Comparison of ENCODE assay signal across 8 cellular contexts in the genomic region with DNA sequence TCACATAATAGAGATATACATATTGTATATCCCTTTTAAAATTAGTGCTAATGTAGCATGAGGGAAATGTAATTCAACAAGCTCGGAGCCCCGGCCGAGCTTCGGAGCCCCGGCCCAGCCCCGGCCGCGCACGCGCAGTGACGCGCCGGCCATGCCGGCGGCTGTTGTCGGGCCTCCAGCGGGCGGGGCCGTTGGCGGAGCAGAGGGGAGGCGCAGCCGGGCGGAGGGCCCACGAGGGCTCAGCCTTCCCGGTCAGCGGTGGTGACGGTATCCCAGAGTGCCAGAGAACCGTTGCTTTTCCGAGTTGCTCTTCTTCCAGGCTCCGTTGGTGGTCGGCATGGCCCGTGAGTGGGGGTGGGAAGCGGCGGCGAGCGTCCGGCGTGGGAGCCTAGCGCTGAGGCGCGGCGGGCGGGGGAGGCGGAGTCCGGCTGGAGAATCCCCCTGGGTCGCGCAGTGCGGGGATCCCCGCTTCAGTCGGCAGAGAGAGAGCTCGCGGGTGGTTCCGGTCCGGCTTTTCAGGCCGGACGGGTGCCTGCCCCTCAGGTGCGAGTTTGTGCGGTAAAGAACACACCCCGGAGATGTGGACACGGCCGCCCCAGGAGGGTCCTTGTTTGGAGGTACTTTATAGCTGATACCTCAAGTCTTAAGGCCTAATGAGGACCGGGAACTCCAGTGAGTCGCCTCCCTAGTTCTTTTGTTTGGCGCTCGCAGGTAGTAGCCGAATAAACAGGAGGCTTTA. TPM values are rescaled to one million over a fixed set of nuclear protein-coding genes. Genes with fewer than 3 reads are reported as not detected.
DNase-seq lines count a peak whose midpoint lies in the region; ATAC-seq, FAIRE-seq and TF ChIP-seq lines count a peak whose summit lies in the region.
"Not testable (repeated sequence)": the region's sequence is repeated elsewhere in the genome, so short reads cannot be mapped to it uniquely, and the experiment has no call there.

A gene (plus strand): TSS at position 137 of the 739 bp plus-strand sequence. CDS start 201 bp downstream, at position 338.

- POLR2A ChIA-PET in CD4-positive, alpha-beta T cell (lab: Charles Lee), result not testable (repeated sequence)

- not testable (repeated sequence) for TF ChIP-seq CTCF in CD4-positive, alpha-beta T cell (IDR thresholded peaks at IDR 0.05); pancreas (IDR thresholded peaks at IDR 0.05)

- not testable (repeated sequence) for H3K36me3 Mint-ChIP-seq in CD4-positive, alpha-beta T cell (ENCODE audit: low read depth); activated naive CD4-positive, alpha-beta T cell treated with anti-CD3 and anti-CD28 coated beads, Interleukin-2, amount 50 U/mL, for 72 hours

- H3K9me3 Mint-ChIP-seq in CD4-positive, alpha-beta T cell; activated naive CD4-positive, alpha-beta T cell treated with anti-CD3 and anti-CD28 coated beads, Interleukin-2, amount 50 U/mL, for 72 hours: not testable (repeated sequence)

- not testable (repeated sequence) for H3K27me3 Mint-ChIP-seq in CD4-positive, alpha-beta T cell

- peak; percentile 91 for ATAC-seq in CD4-positive, alpha-beta T cell (ENCODE audit: poor library complexity)
- ATAC-seq in GM19035 (IDR thresholded peaks at IDR 0.05; ENCODE audit: unreplicated experiment) (peak; percentile 91), GM21737 (IDR thresholded peaks at IDR 0.05; ENCODE audit: unreplicated experiment) (peak; percentile 94), HG03025 (IDR thresholded peaks at IDR 0.05; ENCODE audit: low FRiP score, unreplicated experiment) (peak; percentile 93), HG03558 (IDR thresholded peaks at IDR 0.05; ENCODE audit: extremely low read depth, unreplicated experiment) (peak; percentile 70), right cardiac atrium (peak; percentile 99), pancreas (peak; percentile 98 to 100 (median 100))
- peak; percentile 93 to 95 for ATAC-seq in activated naive CD4-positive, alpha-beta T cell treated with anti-CD3 and anti-CD28 coated beads, Interleukin-2, amount 50 U/mL, for 72 hours

- not testable (repeated sequence) for H3K4me3 Mint-ChIP-seq in CD4-positive, alpha-beta T cell

- H3K36me3 ChIP-seq in pancreas, result not testable (repeated sequence)

- H3K4me1 Mint-ChIP-seq in CD4-positive, alpha-beta T cell (ENCODE audit: low read depth), result not testable (repeated sequence)

- H3K27me3 ChIP-seq in CD4-positive, alpha-beta T cell (ENCODE audit: control insufficient read depth, insufficient read depth, low read length); right cardiac atrium (ENCODE audit: control insufficient read depth, insufficient read depth); pancreas: not testable (repeated sequence)

- H3K27ac Mint-ChIP-seq in CD4-positive, alpha-beta T cell; activated naive CD4-positive, alpha-beta T cell treated with anti-CD3 and anti-CD28 coated beads, Interleukin-2, amount 50 U/mL, for 72 hours: not testable (repeated sequence)

- CTCF ChIA-PET in CD4-positive, alpha-beta T cell (lab: Charles Lee), result not testable (repeated sequence)

- intact Hi-C loops in CD4-positive, alpha-beta T cell (cut with DNase I, micrococcal nuclease); right cardiac atrium (cut with DNase I); pancreas (cut with DNase I): not testable (repeated sequence)

- DNase-seq in CD4-positive, alpha-beta T cell; activated naive CD4-positive, alpha-beta T cell treated with anti-CD3 and anti-CD28 coated beads, Interleukin-2, amount 50 U/mL, for 72 hours (ENCODE audit: low spot score in 2 of 2); right cardiac atrium; pancreas: not testable (repeated sequence)

- H3K27ac ChIP-seq in CD4-positive, alpha-beta T cell (ENCODE audit: low read depth, low read length); right cardiac atrium (ENCODE audit: low read length); pancreas: not testable (repeated sequence)

- H3K4me3 ChIP-seq in right cardiac atrium (ENCODE audit: low read length); pancreas: not testable (repeated sequence)

- no CpG with 5 or more reads among the region's 66 CpGs for WGBS in right cardiac atrium
- no CpG with 5 or more reads among the region's 66 CpGs for WGBS in pancreas, 2 donors

- not testable (repeated sequence) for H3K4me1 ChIP-seq in right cardiac atrium (ENCODE audit: control insufficient read depth, insufficient read depth, low read length); pancreas

- not testable (repeated sequence) for FAIRE-seq in pancreas (lab: Jason Lieb, UNC)

- not testable (repeated sequence) for H3K9me3 ChIP-seq in CD4-positive, alpha-beta T cell (ENCODE audit: control insufficient read depth, low read length); right cardiac atrium (ENCODE audit: control insufficient read depth, low read length); pancreas

RNA-seq across cellular contexts. Expression of the gene that starts here (rescaled TPM):
- total RNA-seq in CD4-positive, alpha-beta T cell, result 10 to 100 TPM in 1 of 2 experiments, 1 to 10 TPM in 1; 6.8 to 10.6 TPM
- total RNA-seq in activated naive CD4-positive, alpha-beta T cell treated with anti-CD3 and anti-CD28 coated beads, Interleukin-2, amount 50 U/mL, for 72 hours, result 1 to 10 TPM; 1.7 to 4.9 TPM
- total RNA-seq in right cardiac atrium (1 to 10 TPM in 3 of 4 donors, under 1 TPM in 1; 0.39 to 5.9 (median 3.2) TPM), pancreas (10 to 100 TPM in 1 of 6 donors, 1 to 10 TPM in 4, under 1 TPM in 1; 0.66 to 12.3 (median 1.9) TPM)
- polyA plus RNA-seq in right cardiac atrium (3.0 TPM), pancreas (1 to 10 TPM; 3.2 to 3.3 TPM)
